In genomic region chr17:81711814-81712467, GRCh38 we compare ENCODE assay signal across 8 cellular contexts. TPM values are rescaled to one million over a fixed set of nuclear protein-coding genes. Genes with fewer than 3 reads are reported as not detected.
DNase-seq lines count a peak whose midpoint lies in the region; ATAC-seq, FAIRE-seq and TF ChIP-seq lines count a peak whose summit lies in the region.

Gene SLC25A10, plus strand, starts transcription at chr17:81712284. Its CDS starts 143 bp downstream, at chr17:81712427.

- TF ChIP-seq CTCF in GM10248 (IDR thresholded peaks at IDR 0.05; ENCODE audit: control extremely low read depth, extremely low read depth, low read depth, missing control alignments) (no peak), astrocyte (IDR thresholded peaks at IDR 0.05; ENCODE audit: insufficient read depth, low read depth, low read length) (no peak), retinal pigment epithelial cell (conservative IDR thresholded peaks at IDR 0.05; ENCODE audit: low read depth, low read length) (no peak)

- H3K4me2 ChIP-seq in astrocyte (ENCODE audit: low read length): peak within 1 kb of the TSS; percentile 89

- peak within 1 kb of the TSS; percentile 87 for H3K27ac Mint-ChIP-seq in astrocyte (ENCODE audit: unreplicated experiment)

- H3K79me2 ChIP-seq in astrocyte (ENCODE audit: insufficient read depth, low read length): peaks cover 13% of the 10 kb centered on the region

- H3K27ac ChIP-seq in astrocyte (ENCODE audit: low read depth, low read length): peak within 1 kb of the TSS; percentile 19

- no peaks in the 10 kb centered on the region for H3K36me3 ChIP-seq in astrocyte (ENCODE audit: insufficient read depth, low read length)

- peak within 1 kb of the TSS; percentile 85 for H3K4me3 Mint-ChIP-seq in astrocyte (ENCODE audit: unreplicated experiment)

- POLR2A ChIA-PET in GM10248 (lab: Yijun Ruan, JAX): interaction anchor here (1.0 to 1.3 kb wide), 2 partner anchors 9 to 13 kb away, joined by 4 read pairs; partner anchors contain the start of gene MRPL12

- H3K27me3 Mint-ChIP-seq in astrocyte (ENCODE audit: low read depth, unreplicated experiment): no peaks in the 10 kb centered on the region

- peak within 1 kb of the TSS; percentile 72 for H3K9ac ChIP-seq in astrocyte (ENCODE audit: low read length)

- peaks cover 34% of the 10 kb centered on the region for H3K4me1 ChIP-seq in astrocyte (ENCODE audit: insufficient read depth, low read length)

- DNase-seq in GM10248 (ENCODE audit: extremely low spot score): peak; percentile 93
- peak; percentile 72 for DNase-seq in NCI-H2029 (lab: John Stamatoyannopoulos, UW)
- peak; percentile 65 for DNase-seq in T-helper 9 cell
- peak; percentile 51 for DNase-seq in astrocyte (ENCODE audit: low read depth)
- DNase-seq in hypothalamus (lab: John Stamatoyannopoulos, UW): peak in 44 of 51 donors; percentile 26 to 86 (median 62)
- no peak for DNase-seq in retinal pigment epithelial cell (ENCODE audit: low read depth)

- H3K4me1 Mint-ChIP-seq in astrocyte (ENCODE audit: low read depth, unreplicated experiment): peaks cover 7% of the 10 kb centered on the region

- H3K4me3 ChIP-seq in astrocyte (ENCODE audit: insufficient read depth, low read depth, low read length) (peak within 1 kb of the TSS; percentile 63), retinal pigment epithelial cell (ENCODE audit: low read length) (peak within 1 kb of the TSS; percentile 62)

- ATAC-seq in HG02642 (IDR thresholded peaks at IDR 0.05; ENCODE audit: poor library complexity, unreplicated experiment) (peak; percentile 71), HG03469 (IDR thresholded peaks at IDR 0.05; ENCODE audit: unreplicated experiment) (no peak)

- peaks cover 41% of the 10 kb centered on the region for H4K20me1 ChIP-seq in astrocyte (ENCODE audit: insufficient read depth, low read length)

- H3K9me3 Mint-ChIP-seq in astrocyte (ENCODE audit: unreplicated experiment): no peaks in the 10 kb centered on the region

- CTCF ChIA-PET in GM10248 (lab: Yijun Ruan, JAX): interaction anchor here (1.4 kb wide), 1 partner anchor 9 kb away, joined by 5 read pairs; the partner anchor contains the start of gene MRPL12

- no peaks in the 10 kb centered on the region for H3K9me3 ChIP-seq in astrocyte (ENCODE audit: insufficient read depth, low read depth, low read length)

- H3K36me3 Mint-ChIP-seq in astrocyte (ENCODE audit: low read depth, unreplicated experiment): peaks cover 2% of the 10 kb centered on the region

- no peak within 1 kb of the TSS for H2AFZ ChIP-seq in astrocyte (ENCODE audit: low read depth, low read length)

- H3K27me3 ChIP-seq in astrocyte (ENCODE audit: insufficient read depth, low read length): no peaks in the 10 kb centered on the region

- FAIRE-seq in astrocyte (lab: Jason Lieb, UNC): no peak

RNA-seq across cellular contexts. Expression of gene SLC25A10, which starts in this region (rescaled TPM):
- total RNA-seq in astrocyte: 7.9 and 9.3 TPM in 2 replicates
